Comparison of ENCODE assay signal across 36 cellular contexts in the genomic region with DNA sequence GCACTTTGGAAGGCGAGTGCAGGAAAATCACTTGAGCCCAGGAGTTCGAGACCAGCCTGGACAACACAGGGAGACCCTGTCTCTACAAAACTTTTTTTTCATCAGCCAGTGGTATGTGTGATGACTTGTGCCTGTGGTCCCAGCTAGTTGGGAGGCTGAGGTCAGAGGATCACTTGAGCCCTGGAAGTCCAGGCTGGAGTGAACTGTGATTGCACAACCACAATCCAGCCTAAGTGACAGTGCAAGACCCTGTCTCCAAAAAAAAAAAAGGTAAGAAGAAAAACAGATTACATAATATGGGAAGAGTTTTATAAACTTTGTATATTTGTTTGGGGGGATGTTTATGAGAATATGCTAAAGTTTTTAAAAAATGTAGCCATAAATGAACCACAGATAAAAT.
"Had no signal": no experiment of that assay in that cellular context is flagged by ENCODE, and none has a peak within 500 bp of the region (broad histone marks: within the 10 kb centered on the region; RNA-seq: fewer than 3 reads in every experiment).

No MANE protein-coding gene starts in this region.

- H3K4me3 ChIP-seq: MG63 had no signal

- DNase-seq: MG63, MM.1S, MV-4-11, NCI-H1048, NCI-H1092, NCI-H1092 treated with DMSO at 0.1 percent for 48 hours, NCI-H1105, NCI-H1105 treated with DMSO at 0.1 percent for 48 hours, NCI-H1417, NCI-H1417 treated with DMSO at 0.1 percent for 48 hours, NCI-H1436, NCI-H1436 treated with DMSO at 0.1 percent for 48 hours, NCI-H146, NCI-H1694, NCI-H1694 treated with DMSO at 0.1 percent for 48 hours, NCI-H187, NCI-H187 treated with DMSO at 0.1 percent for 48 hours, NCI-H1930, NCI-H2029, NCI-H2029 treated with DMSO at 0.1 percent for 48 hours, NCI-H2081, NCI-H2081 treated with DMSO at 0.1 percent for 48 hours, NCI-H2107, NCI-H2171, NCI-H2171 treated with DMSO at 0.1 percent for 48 hours, NCI-H2227 treated with DMSO at 0.1 percent for 48 hours, NCI-H226, NCI-H345, NCI-H446, NCI-H446 treated with DMSO at 0.1 percent for 48 hours, NCI-H510A, NCI-H510A treated with DMSO at 0.1 percent for 48 hours, NCI-H524, NCI-H524 treated with DMSO at 0.1 percent for 48 hours, NCI-H526, NCI-H526 treated with DMSO at 0.1 percent for 48 hours had no signal

- H3K36me3 ChIP-seq: MG63 had no signal

- H3K9me3 ChIP-seq: MG63 had no signal
